In genomic region chr9:101449071-101449721, GRCh38 we compare ENCODE assay signal across 7 cellular contexts. TPM values are rescaled to one million over a fixed set of nuclear protein-coding genes. Genes with fewer than 3 reads are reported as not detected.
A peak's percentile ranks its signal among the peaks of the same experiment; 100 is the strongest.
DNase-seq lines count a peak whose midpoint lies in the region; ATAC-seq, FAIRE-seq and TF ChIP-seq lines count a peak whose summit lies in the region.

No MANE protein-coding gene starts in this region.

- peak; percentile 70 to 93 for TF ChIP-seq CTCF in brain (conservative IDR thresholded peaks at IDR 0.05)
- peak; percentile 69 for TF ChIP-seq CTCF in retinal pigment epithelial cell (conservative IDR thresholded peaks at IDR 0.05; ENCODE audit: low read depth, low read length)

- H3K36me3 Mint-ChIP-seq in brain, result no peaks in the 10 kb centered on the region

- peaks cover 29% of the 10 kb centered on the region for H3K27me3 Mint-ChIP-seq in brain

- peak overlapping the region; percentile 79 to 83 (median 81) for H3K4me3 Mint-ChIP-seq in brain

- peaks cover 3 to 31% (median 23%) of the 10 kb centered on the region in 5 experiments for H3K9me3 Mint-ChIP-seq in brain

- peaks cover 6% of the 10 kb centered on the region for H3K4me1 Mint-ChIP-seq in brain

- peak; percentile 68 for FAIRE-seq in GM18507 (lab: Jason Lieb, UNC)

- peak overlapping the region in 1 of 5 experiments; percentile 30 for H3K27ac Mint-ChIP-seq in brain

- H3K4me3 ChIP-seq in retinal pigment epithelial cell (ENCODE audit: low read length), result peak overlapping the region; percentile 66

- peak; percentile 97 for ATAC-seq in HG02884 (IDR thresholded peaks at IDR 0.05; ENCODE audit: unreplicated experiment)

- DNase-seq in GM18507 (ENCODE audit: extremely low spot score, insufficient read length, low read depth), result peak; percentile 54
- peak; percentile 39 for DNase-seq in NCI-H1436 treated with DMSO at 0.1 percent for 48 hours (lab: John Stamatoyannopoulos, UW)
- peak; percentile 54 for DNase-seq in T1000 (lab: John Stamatoyannopoulos, UW)
- peak; percentile 59 for DNase-seq in iPS DF 19.7 (ENCODE audit: low read depth, low spot score)
- peak; percentile 24 for DNase-seq in retinal pigment epithelial cell (ENCODE audit: low read depth)

RNA-seq across cellular contexts. Expression of gene ALDOB, which starts 13.6 kb away (rescaled TPM):
- 0.66 TPM for polyA plus RNA-seq in brain (ENCODE audit: insufficient read depth, low read depth, low replicate concordance)

RNA-seq across cellular contexts. Expression of gene ZNF189, which starts 50.5 kb away (rescaled TPM):
- polyA plus RNA-seq in brain (ENCODE audit: insufficient read depth, low read depth, low replicate concordance), result 14.4 TPM

RNA-seq across cellular contexts. Expression of gene MRPL50, which starts 50.8 kb away (rescaled TPM):
- polyA plus RNA-seq in brain (ENCODE audit: insufficient read depth, low read depth, low replicate concordance), result 8.3 TPM

Comparison
In these comparisons a context has a peak if more than half of its experiments do, and no peak if none do; other contexts are left out.
1. Peak in every context shown above with its lines: DNase-seq, ATAC-seq and H3K4me3 ChIP-seq.